In the genomic region with DNA sequence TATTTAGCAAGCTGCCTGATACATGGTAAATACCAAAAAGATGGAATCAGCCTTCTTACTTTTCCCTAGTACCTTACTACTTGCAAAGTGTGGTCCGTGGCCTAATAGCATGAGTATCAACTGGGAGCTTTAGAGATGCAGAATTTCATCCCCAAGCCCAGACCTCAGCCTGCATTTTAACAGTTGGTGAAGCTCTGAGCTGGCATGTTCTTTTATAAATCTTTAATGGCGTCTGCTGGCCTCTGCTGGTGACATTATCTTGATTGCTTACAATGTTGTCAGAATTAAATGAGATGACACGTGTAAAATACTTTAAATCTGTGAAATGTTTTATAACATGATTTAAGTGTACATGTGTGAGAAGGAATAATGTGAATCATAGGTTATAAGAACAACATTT, we compare ENCODE assay signal across 9 cellular contexts.
DNase-seq lines count a peak whose midpoint lies in the region; ATAC-seq and TF ChIP-seq lines count a peak whose summit lies in the region.
"Had no signal": no experiment of that assay in that cellular context is flagged by ENCODE, and none has a peak within 500 bp of the region (broad histone marks: within the 10 kb centered on the region; RNA-seq: fewer than 3 reads in every experiment).

No MANE protein-coding gene starts in this region.

- H3K36me3 ChIP-seq in heart right ventricle (peaks cover 0 to 6% (median 0%) of the 10 kb centered on the region in 9 donors), uterus (no peaks in the 10 kb centered on the region)

- no peaks in the 10 kb centered on the region for H3K9me3 ChIP-seq in heart right ventricle
- no peaks in the 10 kb centered on the region for H3K9me3 ChIP-seq in uterus

- TF ChIP-seq POLR2A in uterus (IDR thresholded peaks at IDR 0.05): no peak

- H3K27me3 ChIP-seq in heart right ventricle: no peaks in the 10 kb centered on the region
- no peaks in the 10 kb centered on the region for H3K27me3 ChIP-seq in uterus

- H3K27ac ChIP-seq in heart right ventricle (no peak overlapping the region), uterus (no peak overlapping the region)

- DNase-seq in natural killer cell (no peak), SK-MEL-5 (ENCODE audit: low read depth, low spot score) (peak; percentile 22), heart right ventricle (no peak), uterus (no peak), germinal center (ENCODE audit: low spot score) (no peak), COLO829 (ENCODE audit: low spot score) (no peak), NCI-H187 treated with DMSO at 0.1 percent for 48 hours (lab: John Stamatoyannopoulos, UW) (no peak)
- no peak for DNase-seq in natural killer cell treated with Interleukin-12 subunit alpha and Interleukin-12 subunit beta and Interleukin-15 and Interleukin-18, amount 100 ng/mL, for 72 hours (ENCODE audit: low spot score)
- DNase-seq: GF-D8 had no signal

- peaks cover 0 to 7% of the 10 kb centered on the region in 2 donors for H3K4me1 Mint-ChIP-seq in natural killer cell
- peaks cover 3 to 10% of the 10 kb centered on the region in 2 donors for H3K4me1 Mint-ChIP-seq in natural killer cell treated with Interleukin-12 subunit alpha and Interleukin-12 subunit beta and Interleukin-15 and Interleukin-18, amount 100 ng/mL, for 72 hours (ENCODE audit: low read depth in 2 of 2)

- H3K27me3 Mint-ChIP-seq in natural killer cell (ENCODE audit: low read depth in 2 of 2): no peaks in the 10 kb centered on the region
- no peaks in the 10 kb centered on the region for H3K27me3 Mint-ChIP-seq in natural killer cell treated with Interleukin-12 subunit alpha and Interleukin-12 subunit beta and Interleukin-15 and Interleukin-18, amount 100 ng/mL, for 72 hours

- no peaks in the 10 kb centered on the region for H3K9me3 Mint-ChIP-seq in natural killer cell
- no peaks in the 10 kb centered on the region for H3K9me3 Mint-ChIP-seq in natural killer cell treated with Interleukin-12 subunit alpha and Interleukin-12 subunit beta and Interleukin-15 and Interleukin-18, amount 100 ng/mL, for 72 hours

- H3K27ac Mint-ChIP-seq in natural killer cell: no peak overlapping the region
- no peak overlapping the region for H3K27ac Mint-ChIP-seq in natural killer cell treated with Interleukin-12 subunit alpha and Interleukin-12 subunit beta and Interleukin-15 and Interleukin-18, amount 100 ng/mL, for 72 hours

- H3K36me3 Mint-ChIP-seq in natural killer cell: no peaks in the 10 kb centered on the region
- no peaks in the 10 kb centered on the region for H3K36me3 Mint-ChIP-seq in natural killer cell treated with Interleukin-12 subunit alpha and Interleukin-12 subunit beta and Interleukin-15 and Interleukin-18, amount 100 ng/mL, for 72 hours

- ATAC-seq in natural killer cell (peak in 1 of 3 donors; percentile 35), heart right ventricle (peak in 5 of 8 donors; percentile 54 to 70 (median 57))
- no peak for ATAC-seq in natural killer cell treated with Interleukin-12 subunit alpha and Interleukin-12 subunit beta and Interleukin-15 and Interleukin-18, amount 100 ng/mL, for 72 hours

- 65 to 69% methylated on average over 3 of the region's 3 CpGs for WGBS in heart right ventricle, 2 donors

- H3K4me3 Mint-ChIP-seq in natural killer cell: no peak overlapping the region
- H3K4me3 Mint-ChIP-seq in natural killer cell treated with Interleukin-12 subunit alpha and Interleukin-12 subunit beta and Interleukin-15 and Interleukin-18, amount 100 ng/mL, for 72 hours: no peak overlapping the region

- intact Hi-C loops in natural killer cell (cut with micrococcal nuclease): loop anchor here (1.0 kb wide), 1 partner anchor 339 kb away; no protein-coding TSS in a partner anchor
- intact Hi-C loops in heart right ventricle (cut with DNase I): loop anchor here in 6 of 10 donors (2.0 to 10.0 kb wide), 5 partner anchors 233 to 341 kb away; a partner anchor contains a TSS
- intact Hi-C loops in uterus (cut with DNase I; ENCODE audit: low total_unique reads): no loop called here

- TF ChIP-seq CTCF in natural killer cell (IDR thresholded peaks at IDR 0.05) (peak; percentile 15), heart right ventricle (IDR thresholded peaks at IDR 0.05) (peak in 7 of 9 donors; percentile 14 to 54 (median 33)), uterus (IDR thresholded peaks at IDR 0.05) (peak; percentile 14 to 39 (median 22))

- peaks cover 0 to 32% (median 3%) of the 10 kb centered on the region in 9 donors for H3K4me1 ChIP-seq in heart right ventricle
- no peaks in the 10 kb centered on the region for H3K4me1 ChIP-seq in uterus

- H3K4me3 ChIP-seq in heart right ventricle (no peak overlapping the region), uterus (no peak overlapping the region)

- in situ Hi-C loops in SK-MEL-5 (cut with HindIII; ENCODE audit: low pct_unique_long_range_greater_than_20kb, low sequenced_read_pairs): no loop called here

Comparison
In these comparisons a context has a peak if more than half of its experiments do, and no peak if none do; other contexts are left out.
1. ATAC-seq: peak in heart right ventricle (5 of 8); none in natural killer cell treated with Interleukin-12 subunit alpha and Interleukin-12 subunit beta and Interleukin-15 and Interleukin-18, amount 100 ng/mL, for 72 hours (0 of 2).
2. Peak in every context shown above with its lines, with median percentiles within 50 percentile points of each other: CTCF ChIP-seq.